9 cellular contexts compared by ENCODE assay signal in the genomic region with DNA sequence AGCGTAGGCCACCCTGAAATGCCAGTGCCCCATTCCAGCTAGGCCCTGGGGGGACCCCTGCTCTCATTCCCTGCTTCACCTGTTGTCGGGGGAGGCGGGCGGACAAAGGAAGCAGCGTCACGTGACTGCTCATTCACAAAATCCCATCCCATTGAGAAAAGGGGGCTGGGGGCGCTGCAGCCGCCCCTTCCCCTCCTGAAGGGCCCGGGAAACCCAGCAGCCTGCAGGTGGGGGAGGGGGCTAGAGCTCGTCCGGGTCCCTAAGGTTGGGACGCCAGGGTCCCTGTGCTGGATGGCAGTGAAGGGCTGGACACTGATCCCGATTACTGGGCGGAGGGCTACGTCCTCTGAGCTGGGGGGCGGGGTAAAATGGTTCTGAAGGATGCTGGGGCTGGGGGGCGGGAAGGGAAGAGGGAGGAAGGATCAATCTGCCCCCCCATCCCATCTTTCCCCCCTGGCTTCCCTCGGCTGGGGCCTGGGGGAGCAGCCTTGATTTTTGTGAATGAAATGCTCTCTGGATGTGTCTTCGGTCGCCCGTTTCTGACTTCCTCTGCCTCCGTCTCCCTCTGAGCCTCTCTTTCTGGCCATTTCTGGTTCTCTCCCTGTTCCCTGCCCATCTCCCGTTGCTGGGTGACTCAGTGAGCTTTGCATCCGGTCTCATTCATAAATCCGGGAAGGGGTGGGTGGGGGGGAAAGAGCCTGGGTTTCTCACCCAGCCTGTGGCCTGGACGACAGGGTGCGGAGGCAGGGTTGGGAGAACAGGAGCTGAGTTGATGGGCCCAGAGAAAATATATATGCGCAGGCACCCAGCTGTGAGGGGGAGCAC. TPM values are rescaled to one million over a fixed set of nuclear protein-coding genes. Genes with fewer than 3 reads are reported as not detected.
DNase-seq lines count a peak whose midpoint lies in the region; ATAC-seq, FAIRE-seq and TF ChIP-seq lines count a peak whose summit lies in the region.
"Had no signal": no experiment of that assay in that cellular context is flagged by ENCODE, and none has a peak within 500 bp of the region (broad histone marks: within the 10 kb centered on the region; RNA-seq: fewer than 3 reads in every experiment).

No MANE protein-coding gene starts in this region.

- H3K9me3 ChIP-seq in right atrium auricular region: no peaks in the 10 kb centered on the region
- no peaks in the 10 kb centered on the region for H3K9me3 ChIP-seq in small intestine (ENCODE audit: control insufficient read depth, low read depth)
- H3K9me3 ChIP-seq: pancreas had no signal

- H3K4me3 ChIP-seq in right atrium auricular region (peak overlapping the region; percentile 47 to 57), small intestine (ENCODE audit: low read depth in 1 of 2, low read length in 2 of 2) (peak overlapping the region in 1 of 2 donors; percentile 64)

- no peaks in the 10 kb centered on the region for H3K9me3 Mint-ChIP-seq in activated T-cell treated with anti-CD3 and anti-CD28 coated beads, Interleukin-2, amount 50 U/mL, for 72 hours

- H3K36me3 ChIP-seq in right atrium auricular region (peaks cover 13% of the 10 kb centered on the region), small intestine (ENCODE audit: control insufficient read depth in 2 of 2, insufficient read depth in 2 of 2, low read length in 2 of 2) (no peaks in the 10 kb centered on the region)
- H3K36me3 ChIP-seq: pancreas had no signal

- no peak for TF ChIP-seq CTCF in right atrium auricular region (IDR thresholded peaks at IDR 0.05)

- H3K4me3 Mint-ChIP-seq in activated T-cell treated with anti-CD3 and anti-CD28 coated beads, Interleukin-2, amount 50 U/mL, for 72 hours: peak overlapping the region; percentile 75 to 76

- H3K4me1 ChIP-seq in right atrium auricular region: peaks cover 0 to 46% of the 10 kb centered on the region in 2 donors
- H3K4me1 ChIP-seq in small intestine (ENCODE audit: control insufficient read depth in 2 of 2, insufficient read depth in 1 of 2, low read depth in 1 of 2, low read length in 1 of 2): peaks cover 2 to 12% of the 10 kb centered on the region in 2 donors

- H3K27ac Mint-ChIP-seq in activated T-cell treated with anti-CD3 and anti-CD28 coated beads, Interleukin-2, amount 50 U/mL, for 72 hours: no peak overlapping the region

- peaks cover 31% of the 10 kb centered on the region for H3K4me1 Mint-ChIP-seq in activated T-cell treated with anti-CD3 and anti-CD28 coated beads, Interleukin-2, amount 50 U/mL, for 72 hours (ENCODE audit: low read depth)

- DNase-seq in AG20443 (ENCODE audit: low spot score) (peak; percentile 79), HCEC 1CT (peak; percentile 72), right atrium auricular region (ENCODE audit: low spot score) (no peak), small intestine (no peak), putamen (ENCODE audit: low spot score) (no peak)
- DNase-seq in activated T-cell treated with anti-CD3 and anti-CD28 coated beads, Interleukin-2, amount 50 U/mL, for 72 hours: no peak

- ATAC-seq in activated T-cell treated with anti-CD3 and anti-CD28 coated beads, Interleukin-2, amount 50 U/mL, for 72 hours (replicated peaks in 1 of 2): no peak
- ATAC-seq in HG02970 (IDR thresholded peaks at IDR 0.05; ENCODE audit: low FRiP score, unreplicated experiment) (no peak), GM18498 (IDR thresholded peaks at IDR 0.05; ENCODE audit: unreplicated experiment) (no peak)

- peak overlapping the region; percentile 52 to 61 for H3K27ac ChIP-seq in right atrium auricular region
- peak overlapping the region; percentile 15 to 39 for H3K27ac ChIP-seq in small intestine (ENCODE audit: low read depth in 1 of 2, low read length in 1 of 2)

- 7 to 8% (median 7%) methylated on average over 25 to 28 of the region's 28 CpGs for WGBS in small intestine, 3 donors

- no peak for FAIRE-seq in small intestine (lab: Jason Lieb, UNC)
- FAIRE-seq: pancreas had no signal

- H3K36me3 Mint-ChIP-seq in activated T-cell treated with anti-CD3 and anti-CD28 coated beads, Interleukin-2, amount 50 U/mL, for 72 hours (ENCODE audit: insufficient read depth in 2 of 2): peaks cover 0 to 4% of the 10 kb centered on the region in 2 donors

- H3K27me3 Mint-ChIP-seq in activated T-cell treated with anti-CD3 and anti-CD28 coated beads, Interleukin-2, amount 50 U/mL, for 72 hours (ENCODE audit: low read depth): peaks cover 29% of the 10 kb centered on the region

- H3K27me3 ChIP-seq in right atrium auricular region (no peaks in the 10 kb centered on the region), small intestine (ENCODE audit: control insufficient read depth in 2 of 2, insufficient read depth in 2 of 2, low read length in 2 of 2) (peaks cover 0 to 2% of the 10 kb centered on the region in 2 donors)
- H3K27me3 ChIP-seq: pancreas had no signal

RNA-seq across cellular contexts. Expression of gene SPRED3, which starts 0.8 kb away (rescaled TPM):
- 1 to 10 TPM; 1.7 to 4.2 TPM for total RNA-seq in activated T-cell treated with anti-CD3 and anti-CD28 coated beads, Interleukin-2, amount 50 U/mL, for 72 hours
- under 1 TPM; 0.56 to 0.67 TPM for total RNA-seq in right atrium auricular region
- polyA plus RNA-seq in small intestine: 1 to 10 TPM in 2 of 3 donors, under 1 TPM in 1; 0.85 to 2.7 (median 2.5) TPM

RNA-seq across cellular contexts. Expression of gene GGN, which starts 1.5 kb away (rescaled TPM):
- 1 to 10 TPM in 1 of 2 donors, under 1 TPM in 1; 0.43 to 1.4 TPM for total RNA-seq in activated T-cell treated with anti-CD3 and anti-CD28 coated beads, Interleukin-2, amount 50 U/mL, for 72 hours
- total RNA-seq in right atrium auricular region: 1 to 10 TPM in 1 of 2 donors, under 1 TPM in 1; 0.37 to 1.3 TPM
- 10 to 100 TPM in 2 of 3 donors, 1 to 10 TPM in 1; 1.7 to 16.1 (median 14.6) TPM for polyA plus RNA-seq in small intestine

RNA-seq across cellular contexts. Expression of gene FAM98C, which starts 13.6 kb away (rescaled TPM):
- 10 to 100 TPM; 41.0 to 45.1 TPM for total RNA-seq in activated T-cell treated with anti-CD3 and anti-CD28 coated beads, Interleukin-2, amount 50 U/mL, for 72 hours
- total RNA-seq in right atrium auricular region: 10 to 100 TPM; 11.9 to 19.8 TPM
- polyA plus RNA-seq in small intestine: 10 to 100 TPM; 23.6 to 47.2 (median 46.5) TPM

RNA-seq across cellular contexts. Expression of gene PSMD8, which starts 14.9 kb away (rescaled TPM):
- 100 to 1,000 TPM; 136 to 168 TPM for total RNA-seq in activated T-cell treated with anti-CD3 and anti-CD28 coated beads, Interleukin-2, amount 50 U/mL, for 72 hours
- total RNA-seq in right atrium auricular region: 100 to 1,000 TPM; 403 to 603 TPM
- 100 to 1,000 TPM; 147 to 182 (median 149) TPM for polyA plus RNA-seq in small intestine

RNA-seq across cellular contexts. Expression of gene RASGRP4, which starts 36.7 kb away (rescaled TPM):
- total RNA-seq in activated T-cell treated with anti-CD3 and anti-CD28 coated beads, Interleukin-2, amount 50 U/mL, for 72 hours: 10 to 100 TPM; 10.1 to 11.3 TPM
- 1 to 10 TPM; 1.1 to 2.9 TPM for total RNA-seq in right atrium auricular region
- polyA plus RNA-seq in small intestine: under 1 TPM; 0.22 to 0.87 (median 0.81) TPM

Comparison
In these comparisons a context has a peak if more than half of its experiments do, and no peak if none do; other contexts are left out.
1. DNase-seq: peak in AG20443 (single experiment) and HCEC 1CT (single experiment); none in activated T-cell treated with anti-CD3 and anti-CD28 coated beads, Interleukin-2, amount 50 U/mL, for 72 hours (0 of 2), right atrium auricular region (single experiment), small intestine (single experiment) and putamen (single experiment).